In genomic region chrX:54736298-54736942, GRCh38 we compare ENCODE assay signal across 1 cellular context.
DNase-seq lines count a peak whose midpoint lies in the region; FAIRE-seq and TF ChIP-seq lines count a peak whose summit lies in the region.
"Not testable (repeated sequence)": the region's sequence is repeated elsewhere in the genome, so short reads cannot be mapped to it uniquely, and the experiment has no call there.

No MANE protein-coding gene starts in this region.

- H3K4me1 ChIP-seq in kidney (ENCODE audit: control insufficient read depth in 1 of 2, insufficient read depth in 1 of 2, low read depth in 1 of 2, low read length in 2 of 2), result not testable (repeated sequence)

- not testable (repeated sequence) for H3K9me3 ChIP-seq in kidney (ENCODE audit: control insufficient read depth in 1 of 2, low read length in 2 of 2)

- not testable (repeated sequence) for TF ChIP-seq CTCF in kidney (IDR thresholded peaks at IDR 0.05; ENCODE audit: borderline replicate concordance, extremely low read depth, insufficient read depth)

- H3K27ac ChIP-seq in kidney (ENCODE audit: low read depth in 2 of 2, low read length in 2 of 2), result not testable (repeated sequence)

- not testable (repeated sequence) for H3K4me3 ChIP-seq in kidney (ENCODE audit: low read length in 2 of 2)

- not testable (repeated sequence) for H3K9ac ChIP-seq in kidney (ENCODE audit: low read length in 2 of 2)

- intact Hi-C loops in kidney (cut with DNase I), result not testable (repeated sequence)

- FAIRE-seq in kidney (lab: Jason Lieb, UNC), result not testable (repeated sequence)

- DNase-seq in kidney, result peak; percentile 56

- H3K36me3 ChIP-seq in kidney (ENCODE audit: control insufficient read depth in 1 of 2, insufficient read depth in 2 of 2, low read length in 2 of 2), result not testable (repeated sequence)
